Comparison of ENCODE assay signal across 7 cellular contexts in the genomic region with DNA sequence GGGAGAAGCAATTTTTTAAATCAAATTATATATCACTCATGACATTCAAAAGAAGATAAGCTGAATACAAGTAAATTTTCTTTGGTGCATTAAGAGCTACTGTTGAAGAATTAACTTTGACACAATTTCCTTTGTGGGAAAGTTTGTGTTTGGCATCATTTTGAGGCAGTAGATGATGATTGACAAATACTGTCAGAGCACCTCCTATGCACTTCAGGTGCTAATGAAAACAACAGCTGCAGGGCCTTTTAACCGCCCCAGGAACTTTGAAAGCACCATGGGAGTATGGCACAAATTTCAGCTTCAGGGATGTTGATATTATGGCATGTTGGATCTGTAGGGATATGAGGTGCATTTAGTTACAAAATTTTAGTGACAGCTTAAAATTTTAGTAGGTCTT. TPM values are rescaled to one million over a fixed set of nuclear protein-coding genes. Genes with fewer than 3 reads are reported as not detected.
"Had no signal": no experiment of that assay in that cellular context is flagged by ENCODE, and none has a peak within 500 bp of the region (broad histone marks: within the 10 kb centered on the region; RNA-seq: fewer than 3 reads in every experiment).

No MANE protein-coding gene starts in this region.

- H3K9ac ChIP-seq: KMS-11 had no signal

- DNase-seq: H9, HCEC 1CT, IMR-90, KBM-7 had no signal

- H3K4me3 Mint-ChIP-seq: GM23338, H9 had no signal

- H3K27ac ChIP-seq: KMS-11 had no signal

- H3K4me2 ChIP-seq: GM23338, KMS-11 had no signal

- ATAC-seq: GM23338 had no signal

- H2AFZ ChIP-seq: GM23338 had no signal

- H3K27ac Mint-ChIP-seq: GM23338, H9 had no signal

- H3K4me3 ChIP-seq: GM23338 had no signal

RNA-seq across cellular contexts. Expression of a gene that starts 21.0 kb away (rescaled TPM):
- total RNA-seq: HT-29, IMR-90 had no signal
- polyA plus RNA-seq: IMR-90 had no signal
